Comparison of ENCODE assay signal across 21 cellular contexts in the genomic region with DNA sequence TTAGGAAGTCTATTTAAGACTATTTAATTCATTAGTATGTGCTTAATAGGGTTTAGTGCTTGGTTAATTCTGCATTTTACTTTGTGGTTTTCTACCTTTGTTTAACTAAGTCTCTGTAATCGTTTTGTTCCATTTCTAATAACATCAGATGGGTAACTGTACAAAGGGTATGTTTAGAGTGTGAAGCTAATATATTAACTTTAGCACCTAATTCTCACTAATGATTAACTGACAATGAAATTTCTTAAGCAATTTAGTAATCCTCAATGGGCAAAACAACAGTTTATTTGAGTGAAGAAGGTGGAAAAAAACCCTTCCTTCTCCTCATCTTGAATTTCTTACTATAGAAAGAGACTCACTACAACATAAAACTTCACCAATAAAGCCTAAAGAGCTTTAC.
DNase-seq lines count a peak whose midpoint lies in the region; ATAC-seq and TF ChIP-seq lines count a peak whose summit lies in the region.
"Had no signal": no experiment of that assay in that cellular context is flagged by ENCODE, and none has a peak within 500 bp of the region (broad histone marks: within the 10 kb centered on the region; RNA-seq: fewer than 3 reads in every experiment).

No MANE protein-coding gene starts in this region.

- ATAC-seq in left cardiac atrium, result no peak
- ATAC-seq in WTC11, result no peak
- ATAC-seq: GM12878 had no signal

- POLR2A ChIA-PET in WTC11 (lab: Charles Lee), result no interaction called here

- H4K8ac ChIP-seq in mesenchymal stem cell (ENCODE audit: low read length), result no peak overlapping the region

- no peak overlapping the region for H2AK5ac ChIP-seq in mesenchymal stem cell (ENCODE audit: low read length, severe bottlenecking)

- CTCF ChIA-PET in WTC11 (lab: Charles Lee), result no interaction called here

- H3K4ac ChIP-seq in mesenchymal stem cell (ENCODE audit: low read depth in 1 of 2, low read length in 2 of 2), result no peak overlapping the region

- no peaks in the 10 kb centered on the region for H3K9me3 ChIP-seq in mesenchymal stem cell (ENCODE audit: control insufficient read depth, low read length)
- H3K9me3 ChIP-seq: BE2C, BLaER1 had no signal

- no peak overlapping the region for H2AFZ ChIP-seq in mesenchymal stem cell (ENCODE audit: low read depth, low read length)

- H3K27me3 ChIP-seq in mesenchymal stem cell (ENCODE audit: control insufficient read depth in 1 of 2, insufficient read depth in 1 of 2, low read length in 2 of 2), result no peaks in the 10 kb centered on the region
- H3K27me3 ChIP-seq: BE2C, BLaER1 had no signal

- H3K79me1 ChIP-seq in mesenchymal stem cell (replicated peaks; ENCODE audit: low read length, poor library complexity, severe bottlenecking), result no peaks in the 10 kb centered on the region

- H3K4me2 ChIP-seq in mesenchymal stem cell (ENCODE audit: low read length, poor library complexity, severe bottlenecking), result no peak overlapping the region
- H3K4me2 ChIP-seq: BLaER1 had no signal

- intact Hi-C loops in left cardiac atrium (cut with DNase I), result no loop called here

- no peak overlapping the region for H3K23ac ChIP-seq in mesenchymal stem cell (ENCODE audit: low read length in 2 of 2)

- H3K27ac ChIP-seq in 22Rv1 (0 out of 2 replicates have a peak overlapping the region, but pooled peaks have one; percentile 27), VCaP (0 out of 2 replicates have a peak overlapping the region, but pooled peaks have one; percentile 21), mesenchymal stem cell (ENCODE audit: low read length, poor library complexity, severe bottlenecking) (peak overlapping the region; percentile 60)
- H3K27ac ChIP-seq: BLaER1 had no signal

- H4K91ac ChIP-seq in mesenchymal stem cell (ENCODE audit: low read length), result no peak overlapping the region

- H3K27ac Mint-ChIP-seq in WTC11, result no peak overlapping the region
- H3K27ac Mint-ChIP-seq: CD14-positive monocyte; CD4-positive, alpha-beta memory T cell; CD4-positive, CD25-positive, alpha-beta regulatory T cell; CD8-positive, alpha-beta memory T cell had no signal

- no peak overlapping the region for H3K18ac ChIP-seq in mesenchymal stem cell (ENCODE audit: low read depth in 1 of 2, low read length in 2 of 2)

- peak; percentile 35 for DNase-seq in epithelial cell of proximal tubule (ENCODE audit: low read depth)
- DNase-seq in mesenchymal stem cell, result no peak
- no peak for DNase-seq in GM13976 (ENCODE audit: low spot score)
- DNase-seq in left cardiac atrium, result no peak
- no peak for DNase-seq in cerebellar nuclear complex (lab: John Stamatoyannopoulos, UW)
- no peak for DNase-seq in WTC11 (ENCODE audit: low spot score)
- DNase-seq: 8988T; ACHN; BE2C; C1 segment of cervical spinal cord; CD4-positive, alpha-beta memory T cell; CD4-positive, CD25-positive, alpha-beta regulatory T cell; CD8-positive, alpha-beta memory T cell; COR-L47; DMS79 treated with DMSO at 0.1 percent for 48 hours; GF-D8 had no signal

- H2BK12ac ChIP-seq in mesenchymal stem cell (ENCODE audit: low read length in 2 of 2), result no peak overlapping the region

- H3K36me3 Mint-ChIP-seq in WTC11, result no peaks in the 10 kb centered on the region
- H3K36me3 Mint-ChIP-seq: CD14-positive monocyte; CD4-positive, alpha-beta memory T cell; CD4-positive, CD25-positive, alpha-beta regulatory T cell; CD8-positive, alpha-beta memory T cell had no signal

- no peak overlapping the region for H3K14ac ChIP-seq in mesenchymal stem cell (ENCODE audit: low read length in 2 of 2)

- H3K4me1 ChIP-seq in mesenchymal stem cell (ENCODE audit: control insufficient read depth, insufficient read depth, low read depth, low read length), result peaks cover 2% of the 10 kb centered on the region
- H3K4me1 ChIP-seq: BE2C, BLaER1 had no signal

- in situ Hi-C loops in GM13976 (cut with MboI; ENCODE audit: low sequenced_read_pairs, unreplicated experiment), result no loop called here

- no peak overlapping the region for H3K4me3 ChIP-seq in epithelial cell of proximal tubule (ENCODE audit: low read depth, low read length)
- no peak overlapping the region for H3K4me3 ChIP-seq in mesenchymal stem cell (ENCODE audit: insufficient read depth in 1 of 2, low read depth in 1 of 2, low read length in 2 of 2)
- H3K4me3 ChIP-seq: BLaER1, GM12878 had no signal

- H3K9me3 Mint-ChIP-seq in WTC11, result no peaks in the 10 kb centered on the region

- no peak overlapping the region for H2BK5ac ChIP-seq in mesenchymal stem cell (ENCODE audit: low read depth, low read length, poor library complexity, severe bottlenecking)

- H2BK120ac ChIP-seq in mesenchymal stem cell (ENCODE audit: low read depth, low read length), result no peak overlapping the region

- H3K9ac ChIP-seq in mesenchymal stem cell (ENCODE audit: low read length), result no peak overlapping the region
- H3K9ac ChIP-seq: BLaER1 had no signal

- no peak overlapping the region for H2BK15ac ChIP-seq in mesenchymal stem cell (ENCODE audit: low read depth, poor library complexity, severe bottlenecking)

- no CpG with 5 or more reads among the region's 1 CpG for WGBS in mesenchymal stem cell

- no peak for TF ChIP-seq CTCF in 22Rv1 (IDR thresholded peaks at IDR 0.05)
- no peak for TF ChIP-seq CTCF in VCaP (conservative IDR thresholded peaks at IDR 0.05)
- TF ChIP-seq CTCF in epithelial cell of proximal tubule (conservative IDR thresholded peaks at IDR 0.05; ENCODE audit: low read depth, low read length), result no peak
- TF ChIP-seq CTCF in GM13976 (IDR thresholded peaks at IDR 0.05; ENCODE audit: borderline replicate concordance, control extremely low read depth, extremely low read depth, insufficient read depth, missing control alignments), result no peak
- TF ChIP-seq CTCF in WTC11 (IDR thresholded peaks at IDR 0.05), result no peak

- no peak overlapping the region for H3K4me3 Mint-ChIP-seq in WTC11
- H3K4me3 Mint-ChIP-seq: CD14-positive monocyte; CD4-positive, alpha-beta memory T cell; CD4-positive, CD25-positive, alpha-beta regulatory T cell; CD8-positive, alpha-beta memory T cell had no signal

- H3K4me1 Mint-ChIP-seq in WTC11, result no peaks in the 10 kb centered on the region
- H3K4me1 Mint-ChIP-seq: CD14-positive monocyte; CD4-positive, alpha-beta memory T cell; CD4-positive, CD25-positive, alpha-beta regulatory T cell; CD8-positive, alpha-beta memory T cell had no signal

- H3K36me3 ChIP-seq in mesenchymal stem cell (ENCODE audit: control insufficient read depth in 1 of 2, insufficient read depth in 2 of 2, low read depth in 1 of 2, low read length in 2 of 2), result no peaks in the 10 kb centered on the region
- H3K36me3 ChIP-seq: BE2C, BLaER1 had no signal

- no peaks in the 10 kb centered on the region for H3K27me3 Mint-ChIP-seq in WTC11 (ENCODE audit: low read depth)
- H3K27me3 Mint-ChIP-seq: CD4-positive, alpha-beta memory T cell; CD4-positive, CD25-positive, alpha-beta regulatory T cell had no signal

TF ChIP-seq in WTC11, 78 proteins besides CTCF, POLR2A, EP300 and RAD21 (continues in another document):
- no peak for TF ChIP-seq TEAD4 (CRISPR knock-in tag; IDR thresholded peaks at IDR 0.05)
- TF ChIP-seq ESRRA (CRISPR knock-in tag; IDR thresholded peaks at IDR 0.05; ENCODE audit: borderline replicate concordance), result no peak
- TF ChIP-seq ZMAT4 (CRISPR knock-in tag; IDR thresholded peaks at IDR 0.05), result no peak
- no peak for TF ChIP-seq ZNF121 (CRISPR knock-in tag; IDR thresholded peaks at IDR 0.05)
- no peak for TF ChIP-seq EMX1 (CRISPR knock-in tag; IDR thresholded peaks at IDR 0.05)
- no peak for TF ChIP-seq JUN (CRISPR knock-in tag; IDR thresholded peaks at IDR 0.05)
- no peak for TF ChIP-seq PRRX2 (CRISPR knock-in tag; IDR thresholded peaks at IDR 0.05)
- no peak for TF ChIP-seq E2F5 (CRISPR knock-in tag; IDR thresholded peaks at IDR 0.05)
- TF ChIP-seq, protein P1, sequence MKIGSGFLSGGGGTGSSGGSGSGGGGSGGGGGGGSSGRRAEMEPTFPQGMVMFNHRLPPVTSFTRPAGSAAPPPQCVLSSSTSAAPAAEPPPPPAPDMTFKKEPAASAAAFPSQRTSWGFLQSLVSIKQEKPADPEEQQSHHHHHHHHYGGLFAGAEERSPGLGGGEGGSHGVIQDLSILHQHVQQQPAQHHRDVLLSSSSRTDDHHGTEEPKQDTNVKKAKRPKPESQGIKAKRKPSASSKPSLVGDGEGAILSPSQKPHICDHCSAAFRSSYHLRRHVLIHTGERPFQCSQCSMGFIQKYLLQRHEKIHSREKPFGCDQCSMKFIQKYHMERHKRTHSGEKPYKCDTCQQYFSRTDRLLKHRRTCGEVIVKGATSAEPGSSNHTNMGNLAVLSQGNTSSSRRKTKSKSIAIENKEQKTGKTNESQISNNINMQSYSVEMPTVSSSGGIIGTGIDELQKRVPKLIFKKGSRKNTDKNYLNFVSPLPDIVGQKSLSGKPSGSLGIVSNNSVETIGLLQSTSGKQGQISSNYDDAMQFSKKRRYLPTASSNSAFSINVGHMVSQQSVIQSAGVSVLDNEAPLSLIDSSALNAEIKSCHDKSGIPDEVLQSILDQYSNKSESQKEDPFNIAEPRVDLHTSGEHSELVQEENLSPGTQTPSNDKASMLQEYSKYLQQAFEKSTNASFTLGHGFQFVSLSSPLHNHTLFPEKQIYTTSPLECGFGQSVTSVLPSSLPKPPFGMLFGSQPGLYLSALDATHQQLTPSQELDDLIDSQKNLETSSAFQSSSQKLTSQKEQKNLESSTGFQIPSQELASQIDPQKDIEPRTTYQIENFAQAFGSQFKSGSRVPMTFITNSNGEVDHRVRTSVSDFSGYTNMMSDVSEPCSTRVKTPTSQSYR (CRISPR knock-in tag; IDR thresholded peaks at IDR 0.05), result no peak
- no peak for TF ChIP-seq MXD4 (CRISPR knock-in tag; IDR thresholded peaks at IDR 0.05; ENCODE audit: borderline replicate concordance)
- TF ChIP-seq FOXK1 (CRISPR knock-in tag; IDR thresholded peaks at IDR 0.05), result no peak
